Comparison of ENCODE assay signal across 1 cellular context in genomic region chr17:78180083-78180482, GRCh38.
TF ChIP-seq lines count a peak whose summit lies in the region.

No MANE protein-coding gene starts in this region.

TF ChIP-seq in IMR-90, 13 proteins besides CTCF, POLR2A, EP300 and RAD21:
- TF ChIP-seq ELK1 (IDR thresholded peaks at IDR 0.05; ENCODE audit: borderline replicate concordance, low read depth, low read length) (no peak), RCOR1 (IDR thresholded peaks at IDR 0.05; ENCODE audit: insufficient replicate concordance, low read length) (no peak), MXI1 (IDR thresholded peaks at IDR 0.05; ENCODE audit: borderline replicate concordance, low read depth, low read length) (no peak), NFE2L2 (IDR thresholded peaks at IDR 0.05; ENCODE audit: low read depth, low read length) (no peak), MAZ (IDR thresholded peaks at IDR 0.05; ENCODE audit: borderline replicate concordance, low read depth, low read length) (no peak), SMC3 (IDR thresholded peaks at IDR 0.05; ENCODE audit: low read depth, low read length) (no peak), CHD1 (IDR thresholded peaks at IDR 0.05; ENCODE audit: low read depth, low read length) (no peak), USF2 (IDR thresholded peaks at IDR 0.05; ENCODE audit: low read depth, low read length) (no peak), RFX5 (IDR thresholded peaks at IDR 0.05; ENCODE audit: low read depth, low read length) (no peak), CEBPB (IDR thresholded peaks at IDR 0.05; ENCODE audit: low read depth, low read length) (no peak), MAFK (IDR thresholded peaks at IDR 0.05; ENCODE audit: low read depth, low read length) (no peak), BHLHE40 (IDR thresholded peaks at IDR 0.05; ENCODE audit: low read depth, low read length) (no peak), FOS (IDR thresholded peaks at IDR 0.05; ENCODE audit: low read depth, low read length) (no peak)
